In genomic region chr19:36894849-36895383, GRCh38 we compare ENCODE assay signal across 12 cellular contexts. TPM values are rescaled to one million over a fixed set of nuclear protein-coding genes. Genes with fewer than 3 reads are reported as not detected.
A peak's percentile ranks its signal among the peaks of the same experiment; 100 is the strongest.
DNase-seq lines count a peak whose midpoint lies in the region; ATAC-seq and TF ChIP-seq lines count a peak whose summit lies in the region.
"Had no signal": no experiment of that assay in that cellular context is flagged by ENCODE, and none has a peak within 500 bp of the region (broad histone marks: within the 10 kb centered on the region; RNA-seq: fewer than 3 reads in every experiment).

No MANE protein-coding gene starts in this region.

- no peak overlapping the region for H2BK120ac ChIP-seq in H9 (ENCODE audit: low read depth, low read length, poor library complexity, severe bottlenecking)

- peaks cover 88% of the 10 kb centered on the region for H3K36me3 Mint-ChIP-seq in CD8-positive, alpha-beta T cell
- peaks cover 86% of the 10 kb centered on the region for H3K36me3 Mint-ChIP-seq in endothelial cell (ENCODE audit: low read depth, unreplicated experiment)
- H3K36me3 Mint-ChIP-seq in H9 (ENCODE audit: insufficient read depth in 1 of 3, low read depth in 3 of 3) = peaks cover 64 to 93% (median 92%) of the 10 kb centered on the region in 3 experiments

- no peak overlapping the region for H3K18ac ChIP-seq in H9 (ENCODE audit: insufficient read length, low read depth, low read length)

- intact Hi-C loops in CD8-positive, alpha-beta T cell (cut with DNase I, micrococcal nuclease) = no loop called here
- intact Hi-C loops in PC-9 (cut with micrococcal nuclease; ENCODE audit: unreplicated experiment) = no loop called here

- H2BK5ac ChIP-seq in H9 (ENCODE audit: insufficient read length, low read length) = no peak overlapping the region

- no peak overlapping the region for H4K8ac ChIP-seq in H9 (replicated peaks; ENCODE audit: insufficient read length, low read depth, low read length)

- H2BK12ac ChIP-seq in H9 (ENCODE audit: insufficient read length, low read depth, low read length) = no peak overlapping the region

- H3K23ac ChIP-seq in H9 (ENCODE audit: insufficient read length, low read depth, low read length) = no peak overlapping the region

- no peak overlapping the region for H2BK15ac ChIP-seq in H9 (ENCODE audit: low read depth, low read length)

- H3K4ac ChIP-seq in H9 (ENCODE audit: low read depth, low read length) = no peak overlapping the region

- no peak overlapping the region for H3K14ac ChIP-seq in H9 (ENCODE audit: insufficient read depth, low read length)

- H3K9me3 ChIP-seq in CD8-positive, alpha-beta T cell (ENCODE audit: low read length) = peaks cover 75% of the 10 kb centered on the region
- H3K9me3 ChIP-seq in PC-9 (ENCODE audit: insufficient read depth, low read depth) = peaks cover 73% of the 10 kb centered on the region
- peaks cover 68 to 98% (median 88%) of the 10 kb centered on the region in 5 donors for H3K9me3 ChIP-seq in subcutaneous abdominal adipose tissue (ENCODE audit: control insufficient read depth in 5 of 5, low read length in 5 of 5)
- H3K9me3 ChIP-seq in H9 (ENCODE audit: control insufficient read depth, low read depth, low read length) = peaks cover 80% of the 10 kb centered on the region

- no TSS peak for BruUV-seq in PC-9 (replicated peaks; lab: Mats Ljungman, UMichigan)

- no peaks in the 10 kb centered on the region for H3K79me1 ChIP-seq in H9 (ENCODE audit: insufficient read depth, low read depth, low read length, poor library complexity, severe bottlenecking)

- H2AK5ac ChIP-seq in H9 (ENCODE audit: insufficient read length, low read length) = no peak overlapping the region

- peaks cover 65% of the 10 kb centered on the region for H3K9me3 Mint-ChIP-seq in CD8-positive, alpha-beta T cell
- peaks cover 68% of the 10 kb centered on the region for H3K9me3 Mint-ChIP-seq in endothelial cell (ENCODE audit: unreplicated experiment)
- peaks cover 88 to 96% of the 10 kb centered on the region in 2 experiments for H3K9me3 Mint-ChIP-seq in H9

- no peak overlapping the region for H2BK20ac ChIP-seq in H9 (ENCODE audit: low read depth, low read length, poor library complexity, severe bottlenecking)

- no peak overlapping the region for H3K56ac ChIP-seq in H9 (ENCODE audit: insufficient read length, low read depth, low read length)

- no peak for DNase-seq in CD8-positive, alpha-beta T cell
- DNase-seq in PC-9 = no peak
- no peak for DNase-seq in endothelial cell (ENCODE audit: low spot score)
- no peak for DNase-seq in left lobe of liver (ENCODE audit: low spot score)
- DNase-seq in H9 = no peak
- DNase-seq: BE2C, DMS53, GF-D8 had no signal

- H4K5ac ChIP-seq in H9 (ENCODE audit: insufficient read length, low read depth, low read length) = no peak overlapping the region

- no peaks in the 10 kb centered on the region for H3K27me3 ChIP-seq in CD8-positive, alpha-beta T cell (ENCODE audit: insufficient read depth, low read length)
- H3K27me3 ChIP-seq in PC-9 (ENCODE audit: insufficient read depth, low read depth) = no peaks in the 10 kb centered on the region
- no peaks in the 10 kb centered on the region for H3K27me3 ChIP-seq in subcutaneous abdominal adipose tissue (ENCODE audit: control insufficient read depth in 5 of 5, insufficient read depth in 4 of 5, low read length in 5 of 5)
- H3K27me3 ChIP-seq in H9 (ENCODE audit: insufficient read depth, low read length) = no peaks in the 10 kb centered on the region
- H3K27me3 ChIP-seq: BE2C had no signal

- no peak for TF ChIP-seq CTCF in CD8-positive, alpha-beta T cell (IDR thresholded peaks at IDR 0.05)
- TF ChIP-seq CTCF in PC-9 (conservative IDR thresholded peaks at IDR 0.05) (no peak), endothelial cell (IDR thresholded peaks at IDR 0.05; ENCODE audit: unreplicated experiment) (no peak), H9 (conservative IDR thresholded peaks at IDR 0.05) (no peak)

- H3K36me3 ChIP-seq in CD8-positive, alpha-beta T cell (ENCODE audit: insufficient read depth, low read length) = peaks cover 36% of the 10 kb centered on the region
- peaks cover 49% of the 10 kb centered on the region for H3K36me3 ChIP-seq in PC-9 (ENCODE audit: low read depth)
- H3K36me3 ChIP-seq in subcutaneous abdominal adipose tissue (ENCODE audit: control insufficient read depth in 5 of 5, insufficient read depth in 5 of 5, low read length in 5 of 5) = peaks cover 35 to 74% (median 58%) of the 10 kb centered on the region in 5 donors

- no peak for ATAC-seq in CD8-positive, alpha-beta T cell
- no peak for ATAC-seq in left lobe of liver
- ATAC-seq in HG02870 (IDR thresholded peaks at IDR 0.05; ENCODE audit: unreplicated experiment) = no peak
- ATAC-seq: HCT116 had no signal

- no peak overlapping the region for H3K9ac ChIP-seq in subcutaneous abdominal adipose tissue (ENCODE audit: low read length in 5 of 5)
- no peak overlapping the region for H3K9ac ChIP-seq in H9 (ENCODE audit: extremely low read depth, insufficient read length, low read length)

- no peaks in the 10 kb centered on the region for H3K27me3 Mint-ChIP-seq in CD8-positive, alpha-beta T cell (ENCODE audit: low read depth)
- H3K27me3 Mint-ChIP-seq in endothelial cell (ENCODE audit: unreplicated experiment) (peaks cover 9% of the 10 kb centered on the region), H9 (ENCODE audit: low read depth) (peaks cover 1% of the 10 kb centered on the region)

- H4K20me1 ChIP-seq in PC-9 (ENCODE audit: insufficient read depth) (no peaks in the 10 kb centered on the region), H9 (ENCODE audit: control insufficient read depth, insufficient read depth, insufficient read length) (no peaks in the 10 kb centered on the region)

- H3K9me2 ChIP-seq in PC-9 (ENCODE audit: insufficient read depth) = no peaks in the 10 kb centered on the region

- no peaks in the 10 kb centered on the region for H3F3A ChIP-seq in PC-9 (ENCODE audit: insufficient read depth, low read depth)

- no peak overlapping the region for H3K4me2 ChIP-seq in PC-9
- H3K4me2 ChIP-seq in H9 (ENCODE audit: insufficient read depth, insufficient read length, low read length) = no peak overlapping the region

- POLR2A ChIA-PET in CD8-positive, alpha-beta T cell (lab: Charles Lee) = no interaction called here
- POLR2A ChIA-PET in PC-9 (lab: Charles Lee; ENCODE audit: unreplicated experiment) = no interaction called here

- no peak overlapping the region for H3K4me3 Mint-ChIP-seq in CD8-positive, alpha-beta T cell
- H3K4me3 Mint-ChIP-seq in endothelial cell (ENCODE audit: unreplicated experiment) = peak overlapping the region; percentile 76
- no peak overlapping the region for H3K4me3 Mint-ChIP-seq in H9

- no peak overlapping the region for H3K27ac Mint-ChIP-seq in CD8-positive, alpha-beta T cell
- H3K27ac Mint-ChIP-seq in endothelial cell (ENCODE audit: unreplicated experiment) (no peak overlapping the region), H9 (no peak overlapping the region)

- peak overlapping the region; percentile 15 for H3K4me3 ChIP-seq in CD8-positive, alpha-beta T cell (ENCODE audit: low read depth, low read length)
- H3K4me3 ChIP-seq in PC-9 (peak overlapping the region; percentile 8; the same call in 1 of the 2 replicates), subcutaneous abdominal adipose tissue (ENCODE audit: low read depth in 1 of 5, low read length in 5 of 5) (peak overlapping the region; percentile 34 to 88 (median 55))

- no peaks in the 10 kb centered on the region for H3K79me2 ChIP-seq in PC-9 (ENCODE audit: low read depth)
- no peaks in the 10 kb centered on the region for H3K79me2 ChIP-seq in H9 (ENCODE audit: insufficient read depth, low read length)

- H3K4me1 Mint-ChIP-seq in CD8-positive, alpha-beta T cell (ENCODE audit: low read depth) = no peaks in the 10 kb centered on the region
- H3K4me1 Mint-ChIP-seq in endothelial cell (ENCODE audit: unreplicated experiment) (no peaks in the 10 kb centered on the region), H9 (no peaks in the 10 kb centered on the region)

- no peaks in the 10 kb centered on the region for H3K4me1 ChIP-seq in CD8-positive, alpha-beta T cell (ENCODE audit: insufficient read depth, low read length)
- no peaks in the 10 kb centered on the region for H3K4me1 ChIP-seq in PC-9 (replicated peaks; ENCODE audit: insufficient read depth)
- peaks cover 0 to 2% (median 0%) of the 10 kb centered on the region in 5 donors for H3K4me1 ChIP-seq in subcutaneous abdominal adipose tissue (ENCODE audit: control insufficient read depth in 5 of 5, insufficient read depth in 5 of 5, low read length in 5 of 5)
- no peaks in the 10 kb centered on the region for H3K4me1 ChIP-seq in H9 (ENCODE audit: insufficient read depth, low read length)
- H3K4me1 ChIP-seq: BE2C had no signal

- CTCF ChIA-PET in CD8-positive, alpha-beta T cell (lab: Charles Lee) = no interaction called here
- CTCF ChIA-PET in PC-9 (lab: Charles Lee) = no interaction called here

- H3T11ph ChIP-seq in H9 (ENCODE audit: low read length) = no peak overlapping the region

- H3K23me2 ChIP-seq in H9 (ENCODE audit: insufficient read length, low read depth, low read length, poor library complexity, severe bottlenecking) = no peaks in the 10 kb centered on the region

- no peak overlapping the region for H2AFZ ChIP-seq in PC-9
- no peak overlapping the region for H2AFZ ChIP-seq in H9 (ENCODE audit: low read length)

- WGBS in H9 (ENCODE audit: extremely low coverage, insufficient read length, low lambda C conversion rate) = no CpG with 5 or more reads among the region's 2 CpGs

- no peak overlapping the region for H4K91ac ChIP-seq in H9 (ENCODE audit: insufficient read length, low read depth, low read length)

- H3K27ac ChIP-seq in CD8-positive, alpha-beta T cell (ENCODE audit: low read depth, low read length) = no peak overlapping the region
- no peak overlapping the region for H3K27ac ChIP-seq in PC-9
- H3K27ac ChIP-seq in subcutaneous abdominal adipose tissue (ENCODE audit: low read depth, low read length) = no peak overlapping the region
- H3K27ac ChIP-seq in H9 (ENCODE audit: insufficient read length, low read depth, low read length) = no peak overlapping the region
- H3K27ac ChIP-seq: C4-2B had no signal

RNA-seq across cellular contexts. Expression of gene ZNF829, which starts 21.2 kb away (rescaled TPM):
- total RNA-seq in CD8-positive, alpha-beta T cell = 1 to 10 TPM; 6.1 to 6.2 TPM
- total RNA-seq in PC-9 (2021) (2.6 and 3.1 TPM in 2 replicates), endothelial cell (ENCODE audit: unreplicated experiment) (2.8 TPM), left lobe of liver (0.70 TPM), H9 (2021) (4.9 and 5.0 TPM in 2 replicates)

RNA-seq across cellular contexts. Expression of gene ZNF568, which starts 21.2 kb away (rescaled TPM):
- total RNA-seq in CD8-positive, alpha-beta T cell = 1 to 10 TPM; 4.6 to 5.5 TPM
- 5.8 and 6.4 TPM in 2 replicates for total RNA-seq in PC-9 (2021)
- total RNA-seq in endothelial cell (ENCODE audit: unreplicated experiment) = 7.1 TPM
- total RNA-seq in left lobe of liver = 1.9 TPM
- total RNA-seq in H9 (2021) = 2.6 and 3.1 TPM in 2 replicates

RNA-seq across cellular contexts. Expression of gene ZNF345, which starts 44.2 kb away (rescaled TPM):
- total RNA-seq in CD8-positive, alpha-beta T cell = 1 to 10 TPM; 7.8 to 8.0 TPM
- total RNA-seq in PC-9 (2021) (7.1 and 8.2 TPM in 2 replicates), endothelial cell (ENCODE audit: unreplicated experiment) (9.6 TPM), left lobe of liver (2.1 TPM), H9 (2021) (5.5 and 6.0 TPM in 2 replicates)

RNA-seq across cellular contexts. Expression of gene ZNF790, which starts 56.7 kb away (rescaled TPM):
- total RNA-seq in CD8-positive, alpha-beta T cell = 1 to 10 TPM; 2.1 to 3.6 TPM
- total RNA-seq in PC-9 (2021) = 5.0 and 5.9 TPM in 2 replicates
- total RNA-seq in endothelial cell (ENCODE audit: unreplicated experiment) = 12.3 TPM
- 5.1 TPM for total RNA-seq in left lobe of liver
- 8.2 and 9.6 TPM in 2 replicates for total RNA-seq in H9 (2021)
